In the genomic region with DNA sequence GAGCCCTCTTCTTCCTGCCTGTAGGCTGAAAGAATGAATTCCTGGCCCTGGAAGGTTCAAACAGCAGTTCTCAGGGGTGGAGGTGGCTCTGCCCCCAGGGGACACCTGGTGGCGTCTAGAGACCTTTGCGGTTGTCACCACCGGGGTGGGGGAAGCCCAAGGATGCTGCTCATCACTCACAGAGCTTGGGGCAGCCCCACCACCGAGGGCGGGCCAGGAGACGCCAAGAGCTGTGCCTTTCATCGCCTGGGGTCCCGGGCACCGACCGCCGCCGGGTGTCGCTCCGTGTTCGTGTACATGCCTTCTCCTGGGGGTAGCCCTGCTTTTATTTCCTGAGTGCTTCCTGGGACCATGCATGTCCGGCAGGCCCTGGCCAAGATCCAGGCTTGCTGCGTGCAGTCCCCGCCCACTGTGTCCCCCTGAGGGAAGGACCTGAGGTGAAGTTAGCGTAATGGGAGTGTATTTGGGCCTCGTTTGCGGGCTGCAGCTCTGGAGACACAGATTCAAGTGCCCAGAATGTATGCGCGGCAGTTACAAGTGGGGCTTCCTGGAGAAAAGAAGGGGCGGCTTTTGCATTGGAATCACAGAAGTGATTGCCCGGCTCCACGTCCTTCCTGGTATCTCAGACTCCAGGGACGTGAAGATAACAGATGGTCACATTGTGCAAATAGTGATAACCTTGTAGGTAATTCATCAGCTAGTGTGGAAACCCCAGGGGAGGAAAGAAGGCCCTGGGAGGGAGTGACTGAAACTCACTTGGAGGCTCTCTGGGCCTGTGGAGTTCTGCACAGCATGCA, we compare ENCODE assay signal across 8 cellular contexts. TPM values are rescaled to one million over a fixed set of nuclear protein-coding genes. Genes with fewer than 3 reads are reported as not detected.
DNase-seq lines count a peak whose midpoint lies in the region; ATAC-seq and TF ChIP-seq lines count a peak whose summit lies in the region.

No MANE protein-coding gene starts in this region.

- intact Hi-C loops in HCT116 (cut with micrococcal nuclease) (no loop called here), Panc1 (cut with micrococcal nuclease; ENCODE audit: unreplicated experiment) (no loop called here), lower leg skin (cut with DNase I; ENCODE audit: low total_unique reads) (no loop called here)
- intact Hi-C loops in activated naive CD4-positive, alpha-beta T cell treated with anti-CD3 and anti-CD28 coated beads for 36 hours (cut with micrococcal nuclease), result loop anchor here (2.0 kb wide), 1 partner anchor 21 kb away; the partner anchor contains the start of gene AP3D1

- no peaks in the 10 kb centered on the region for H3K9me2 ChIP-seq in HCT116 (ENCODE audit: insufficient read depth)

- H3K79me1 ChIP-seq in mesenchymal stem cell (replicated peaks; ENCODE audit: low read length, poor library complexity, severe bottlenecking), result no peaks in the 10 kb centered on the region

- TF ChIP-seq CTCF in GM12864 (IDR thresholded peaks at IDR 0.05; ENCODE audit: low read depth, low read length, missing control alignments) (peak; percentile 37), HCT116 (IDR thresholded peaks at IDR 0.05 in 2 of 3, conservative IDR thresholded peaks at IDR 0.05 in 1 of 3; ENCODE audit: borderline replicate concordance in 1 of 3, insufficient read depth in 1 of 3, low read depth in 2 of 3, low read length in 2 of 3) (peak in 2 of 3 experiments; percentile 41; a peak in 4 of 6 replicates), Panc1 (IDR thresholded peaks at IDR 0.05) (no peak), lower leg skin (IDR thresholded peaks at IDR 0.05) (no peak), foreskin keratinocyte (conservative IDR thresholded peaks at IDR 0.05) (no peak)

- H3K4me1 Mint-ChIP-seq in activated naive CD4-positive, alpha-beta T cell treated with anti-CD3 and anti-CD28 coated beads for 36 hours (ENCODE audit: low read depth), result peaks cover 53% of the 10 kb centered on the region

- peak overlapping the region; percentile 60 for H2AK5ac ChIP-seq in mesenchymal stem cell (ENCODE audit: low read length, severe bottlenecking)

- H4K20me1 ChIP-seq in HCT116 (ENCODE audit: insufficient read depth), result peaks cover 24% of the 10 kb centered on the region; the same call in 1 of the 2 replicates

- H3K4ac ChIP-seq in mesenchymal stem cell (ENCODE audit: low read depth in 1 of 2, low read length in 2 of 2), result peak overlapping the region; percentile 68 to 73

- H3K9me3 Mint-ChIP-seq in activated naive CD4-positive, alpha-beta T cell treated with anti-CD3 and anti-CD28 coated beads for 36 hours, result no peaks in the 10 kb centered on the region

- H3K36me3 ChIP-seq in HCT116 (ENCODE audit: control insufficient read depth in 1 of 2, insufficient read depth in 2 of 2, low read length in 2 of 2) (peaks cover 0 to 20% of the 10 kb centered on the region in 2 experiments; a peak in 1 of 4 replicates), Panc1 (ENCODE audit: control insufficient read depth, insufficient read depth, low read length) (no peaks in the 10 kb centered on the region), mesenchymal stem cell (ENCODE audit: control insufficient read depth in 1 of 2, insufficient read depth in 2 of 2, low read depth in 1 of 2, low read length in 2 of 2) (peaks cover 22 to 28% of the 10 kb centered on the region in 2 experiments)

- no peak overlapping the region for H3K23ac ChIP-seq in mesenchymal stem cell (ENCODE audit: low read length in 2 of 2)

- peak overlapping the region; percentile 73 to 91 for H2BK12ac ChIP-seq in mesenchymal stem cell (ENCODE audit: low read length in 2 of 2)

- RAD21 ChIA-PET in HCT116 (lab: Charles Lee; ENCODE audit: low non-redundant PET in 1 of 2, low total read pairs in 2 of 2, uncharacterized antibody in 2 of 2, unreplicated experiment in 2 of 2), result no interaction called here

- peak; percentile 65 for DNase-seq in GM12864 (ENCODE audit: low read depth)
- DNase-seq in HCT116 (ENCODE audit: low read depth, low spot score), result no peak
- no peak for DNase-seq in Panc1 (ENCODE audit: low read depth, low spot score)
- DNase-seq in activated naive CD4-positive, alpha-beta T cell treated with anti-CD3 and anti-CD28 coated beads for 36 hours, result peak; percentile 91
- peak; percentile 45 for DNase-seq in mesenchymal stem cell
- DNase-seq in stimulated activated naive CD8-positive, alpha-beta T cell treated with anti-CD3 and anti-CD28 coated beads, Interleukin-15, Interleukin-2, amounts not matched to agents 100 U/mL and 50 U/mL, for 24 hours, result peak; percentile 94
- DNase-seq in lower leg skin (ENCODE audit: low spot score in 2 of 2), result no peak
- DNase-seq in foreskin keratinocyte, result no peak

- TF ChIP-seq POLR2A in HCT116 (IDR thresholded peaks at IDR 0.05; ENCODE audit: borderline replicate concordance, extremely low read depth, insufficient read depth, insufficient read length), result no peak
- no peak for TF ChIP-seq POLR2A in lower leg skin (IDR thresholded peaks at IDR 0.05)

- peak overlapping the region; percentile 32 for H3K4me3 Mint-ChIP-seq in activated naive CD4-positive, alpha-beta T cell treated with anti-CD3 and anti-CD28 coated beads for 36 hours

- peaks cover 99% of the 10 kb centered on the region for H3K79me2 ChIP-seq in HCT116 (ENCODE audit: insufficient read depth, low read length)

- no TSS peak for BruUV-seq in HCT116 (replicated peaks; lab: Mats Ljungman, UMichigan)
- BruUV-seq in Panc1 (replicated peaks; lab: Mats Ljungman, UMichigan), result no TSS peak

- peak overlapping the region; percentile 39 for H2BK120ac ChIP-seq in mesenchymal stem cell (ENCODE audit: low read depth, low read length)

- H3K27ac ChIP-seq in HCT116 (ENCODE audit: low read depth, low read length) (peak overlapping the region; percentile 46), Panc1 (ENCODE audit: low read length) (peak overlapping the region; percentile 83), mesenchymal stem cell (ENCODE audit: low read length, poor library complexity, severe bottlenecking) (peak overlapping the region; percentile 53), foreskin keratinocyte (no peak overlapping the region)

- H2AFZ ChIP-seq in HCT116 (ENCODE audit: low read depth, low read length, poor library complexity, severe bottlenecking), result no peak overlapping the region
- H2AFZ ChIP-seq in mesenchymal stem cell (ENCODE audit: low read depth, low read length), result no peak overlapping the region

- H4K8ac ChIP-seq in mesenchymal stem cell (ENCODE audit: low read length), result peak overlapping the region; percentile 76

- H3K27me3 ChIP-seq in HCT116 (ENCODE audit: insufficient read depth, low read length) (no peaks in the 10 kb centered on the region), Panc1 (ENCODE audit: control insufficient read depth, insufficient read depth, low read length) (no peaks in the 10 kb centered on the region), mesenchymal stem cell (ENCODE audit: control insufficient read depth in 1 of 2, insufficient read depth in 1 of 2, low read length in 2 of 2) (no peaks in the 10 kb centered on the region), foreskin keratinocyte (no peaks in the 10 kb centered on the region)

- H3K9ac ChIP-seq in HCT116 (ENCODE audit: low read length) (0 out of 2 replicates have a peak overlapping the region, but pooled peaks have one; percentile 2), mesenchymal stem cell (ENCODE audit: low read length) (peak overlapping the region; percentile 80)

- H3K18ac ChIP-seq in mesenchymal stem cell (ENCODE audit: low read depth in 1 of 2, low read length in 2 of 2), result peak overlapping the region; percentile 52 to 85

- 53% methylated on average over 27 of the region's 27 CpGs for WGBS in mesenchymal stem cell
- WGBS in lower leg skin, 2 donors, result 63 to 68% methylated on average over 27 of the region's 27 CpGs

- H3K4me1 ChIP-seq in HCT116 (ENCODE audit: control insufficient read depth in 1 of 2, insufficient read depth in 2 of 2, low read length in 2 of 2), result peaks cover 48 to 88% of the 10 kb centered on the region in 2 experiments
- peaks cover 44% of the 10 kb centered on the region for H3K4me1 ChIP-seq in Panc1 (ENCODE audit: control insufficient read depth, insufficient read depth, low read length)
- H3K4me1 ChIP-seq in mesenchymal stem cell (ENCODE audit: control insufficient read depth, insufficient read depth, low read depth, low read length), result peaks cover 61% of the 10 kb centered on the region
- peaks cover 15% of the 10 kb centered on the region for H3K4me1 ChIP-seq in foreskin keratinocyte

- no peaks in the 10 kb centered on the region for H3K9me3 ChIP-seq in HCT116 (ENCODE audit: control insufficient read depth in 1 of 2, insufficient read depth in 1 of 2, low read depth in 1 of 2, low read length in 2 of 2)
- H3K9me3 ChIP-seq in Panc1 (ENCODE audit: control insufficient read depth, insufficient read depth, low read depth, low read length), result no peaks in the 10 kb centered on the region
- no peaks in the 10 kb centered on the region for H3K9me3 ChIP-seq in mesenchymal stem cell (ENCODE audit: control insufficient read depth, low read length)

- TF ChIP-seq RAD21 in HCT116 (IDR thresholded peaks at IDR 0.05; ENCODE audit: low read depth), result no peak

- H3K36me3 Mint-ChIP-seq in activated naive CD4-positive, alpha-beta T cell treated with anti-CD3 and anti-CD28 coated beads for 36 hours (ENCODE audit: low read depth), result peaks cover 14% of the 10 kb centered on the region

- no peak overlapping the region for H2BK5ac ChIP-seq in mesenchymal stem cell (ENCODE audit: low read depth, low read length, poor library complexity, severe bottlenecking)

- H2BK15ac ChIP-seq in mesenchymal stem cell (ENCODE audit: low read depth, poor library complexity, severe bottlenecking), result peak overlapping the region; percentile 26

- H3K4me3 ChIP-seq in GM12864 (ENCODE audit: low read depth, low read length), result peak overlapping the region; percentile 22
- no peak overlapping the region for H3K4me3 ChIP-seq in HCT116 (replicated peaks in 1 of 2; ENCODE audit: low read depth in 1 of 2, low read length in 2 of 2)
- H3K4me3 ChIP-seq in Panc1 (ENCODE audit: low read depth in 2 of 2, low read length in 2 of 2), result no peak overlapping the region
- peak overlapping the region in 1 of 2 experiments; percentile 49 for H3K4me3 ChIP-seq in mesenchymal stem cell (ENCODE audit: insufficient read depth in 1 of 2, low read depth in 1 of 2, low read length in 2 of 2)
- no peak overlapping the region for H3K4me3 ChIP-seq in lower leg skin (ENCODE audit: low read depth, poor library complexity, severe bottlenecking)

- CTCF ChIA-PET in HCT116 (lab: Charles Lee), result interaction anchor here (0.9 kb wide), 1 partner anchor 10 kb away, joined by 3 read pairs; no protein-coding TSS in a partner anchor
- CTCF ChIA-PET in Panc1 (lab: Charles Lee), result interaction anchor here (0.7 kb wide), 2 partner anchors 10 to 87 kb away, joined by 4 to 6 read pairs; no protein-coding TSS in a partner anchor
- CTCF ChIA-PET in activated naive CD4-positive, alpha-beta T cell treated with anti-CD3 and anti-CD28 coated beads for 36 hours (lab: Charles Lee), result interaction anchor here (0.6 to 0.8 kb wide), 4 partner anchors 11 to 150 kb away, joined by 3 to 7 read pairs (median 4); no protein-coding TSS in a partner anchor

- POLR2A ChIA-PET in HCT116 (lab: Charles Lee), result no interaction called here
- POLR2A ChIA-PET in Panc1 (lab: Charles Lee), result no interaction called here

- H4K91ac ChIP-seq in mesenchymal stem cell (ENCODE audit: low read length), result peak overlapping the region; percentile 88

- in situ Hi-C loops in Panc1 (cut with HindIII; ENCODE audit: low pct_unique_long_range_greater_than_20kb, low sequenced_read_pairs), result no loop called here

- H3K4me2 ChIP-seq in HCT116 (ENCODE audit: low read length) (peak overlapping the region; percentile 89), mesenchymal stem cell (ENCODE audit: low read length, poor library complexity, severe bottlenecking) (no peak overlapping the region)

- peak overlapping the region in 1 of 2 experiments; percentile 13 for H3K14ac ChIP-seq in mesenchymal stem cell (ENCODE audit: low read length in 2 of 2)

- no peak overlapping the region for H3K27ac Mint-ChIP-seq in activated naive CD4-positive, alpha-beta T cell treated with anti-CD3 and anti-CD28 coated beads for 36 hours

- no peaks in the 10 kb centered on the region for H3K27me3 Mint-ChIP-seq in activated naive CD4-positive, alpha-beta T cell treated with anti-CD3 and anti-CD28 coated beads for 36 hours (ENCODE audit: low read depth)

- no peak for ATAC-seq in HCT116
- no peak for ATAC-seq in Panc1
- peak; percentile 80 for ATAC-seq in stimulated activated naive CD8-positive, alpha-beta T cell treated with anti-CD3 and anti-CD28 coated beads, Interleukin-15, Interleukin-2, amounts not matched to agents 100 U/mL and 50 U/mL, for 24 hours
- ATAC-seq in foreskin keratinocyte, result no peak

RNA-seq across cellular contexts. Expression of gene DOT1L, which starts 7.8 kb away (rescaled TPM):
- 48.9 TPM for total RNA-seq in HCT116 (2021; ENCODE audit: unreplicated experiment)
- polyA plus RNA-seq in HCT116 (2012), result 21.2 and 27.0 TPM in 2 replicates
- 27.3 TPM for total RNA-seq in Panc1 (2021; ENCODE audit: unreplicated experiment)
- 19.6 TPM for polyA plus RNA-seq in Panc1 (2012; ENCODE audit: insufficient read length)
- 10 to 100 TPM; 48.7 to 55.0 TPM for total RNA-seq in activated naive CD4-positive, alpha-beta T cell treated with anti-CD3 and anti-CD28 coated beads for 36 hours
- polyA plus RNA-seq in mesenchymal stem cell (2013, experiment 1 of 2), result 8.7 TPM
- 8.0 TPM for polyA plus RNA-seq in mesenchymal stem cell (2013, experiment 2 of 2)
- 10 to 100 TPM; 17.5 to 31.3 (median 20.7) TPM for total RNA-seq in lower leg skin
- 8.4 and 10.7 TPM in 2 replicates for total RNA-seq in foreskin keratinocyte
- polyA plus RNA-seq in foreskin keratinocyte, result 4.9 and 5.6 TPM in 2 replicates

RNA-seq across cellular contexts. Expression of gene AP3D1, which starts 20.2 kb away (rescaled TPM):
- total RNA-seq in HCT116 (2021; ENCODE audit: unreplicated experiment) (137 TPM), Panc1 (2021; ENCODE audit: unreplicated experiment) (167 TPM), lower leg skin (10 to 100 TPM; 46.5 to 84.7 (median 71.8) TPM), foreskin keratinocyte (123 and 138 TPM in 2 replicates)
- 156 and 181 TPM in 2 replicates for polyA plus RNA-seq in HCT116 (2012)
- polyA plus RNA-seq in Panc1 (2012; ENCODE audit: insufficient read length), result 172 TPM
- total RNA-seq in activated naive CD4-positive, alpha-beta T cell treated with anti-CD3 and anti-CD28 coated beads for 36 hours, result 10 to 100 TPM; 60.5 to 64.2 TPM
- 99.9 TPM for polyA plus RNA-seq in mesenchymal stem cell (2013, experiment 1 of 2)
- 96.6 TPM for polyA plus RNA-seq in mesenchymal stem cell (2013, experiment 2 of 2)
- polyA plus RNA-seq in foreskin keratinocyte, result 78.5 and 81.7 TPM in 2 replicates

Comparison
In these comparisons a context has a peak if more than half of its experiments do, and no peak if none do; other contexts are left out.
1. DNase-seq: peak in GM12864 (single experiment), activated naive CD4-positive, alpha-beta T cell treated with anti-CD3 and anti-CD28 coated beads for 36 hours (single experiment), mesenchymal stem cell (single experiment) and stimulated activated naive CD8-positive, alpha-beta T cell treated with anti-CD3 and anti-CD28 coated beads, Interleukin-15, Interleukin-2, amounts not matched to agents 100 U/mL and 50 U/mL, for 24 hours (single experiment); none in HCT116 (single experiment), Panc1 (single experiment), lower leg skin (0 of 2) and foreskin keratinocyte (0 of 2).
2. CTCF ChIP-seq: peak in GM12864 (single experiment) and HCT116 (2 of 3); none in Panc1 (single experiment), lower leg skin (0 of 3) and foreskin keratinocyte (single experiment).